In genomic region chr18:79987566-79987965, GRCh38 we compare ENCODE assay signal across 8 cellular contexts. TPM values are rescaled to one million over a fixed set of nuclear protein-coding genes. Genes with fewer than 3 reads are reported as not detected.
DNase-seq lines count a peak whose midpoint lies in the region; ATAC-seq, FAIRE-seq and TF ChIP-seq lines count a peak whose summit lies in the region.

No MANE protein-coding gene starts in this region.

- no peak for TF ChIP-seq CTCF in CD4-positive, alpha-beta T cell (IDR thresholded peaks at IDR 0.05)
- no peak for TF ChIP-seq CTCF in H1 (IDR thresholded peaks at IDR 0.05; ENCODE audit: control extremely low read depth in 1 of 3, insufficient read depth in 1 of 3, low read depth in 1 of 3, low read length in 3 of 3)

- H2BK12ac ChIP-seq in H1 (ENCODE audit: low read depth, low read length) = no peak overlapping the region

- peaks cover 13 to 18% of the 10 kb centered on the region in 2 experiments for H4K20me1 ChIP-seq in H1 (replicated peaks in 1 of 2; ENCODE audit: control insufficient read depth in 1 of 2, insufficient read depth in 2 of 2, low read length in 2 of 2)

- WGBS in H1 (ENCODE audit: extremely low coverage in 1 of 2, insufficient coverage in 1 of 2, insufficient read length in 1 of 2, insufficient replicate concordance in 2 of 2, low coverage in 1 of 2, low lambda C conversion rate in 2 of 2, missing lambda C conversion rate in 1 of 2), 2 experiments = 3% methylated on average over 6 of the region's 6 CpGs; no CpG with 5 or more reads in 1 of the 2 experiments

- H4K5ac ChIP-seq in H1 (ENCODE audit: insufficient read length, low read depth, low read length) = no peak overlapping the region

- H2BK120ac ChIP-seq in H1 (replicated peaks; ENCODE audit: low read depth, low read length) = peak overlapping the region; percentile 10

- no peak for FAIRE-seq in H1 (lab: Jason Lieb, UNC)

- H3K4me3 ChIP-seq in H1 (ENCODE audit: extremely low read depth in 1 of 4, insufficient read depth in 2 of 4, low read depth in 3 of 4, low read length in 4 of 4) = peak overlapping the region; percentile 64 to 94 (median 86)
- peak overlapping the region; percentile 98 for H3K4me3 ChIP-seq in neuron (ENCODE audit: low read length)

- peaks cover 48% of the 10 kb centered on the region for H3K4me1 Mint-ChIP-seq in CD4-positive, alpha-beta T cell (ENCODE audit: low read depth)

- H3K27me3 Mint-ChIP-seq in CD4-positive, alpha-beta T cell = no peaks in the 10 kb centered on the region

- TF ChIP-seq POLR2A in H1 (IDR thresholded peaks at IDR 0.05; ENCODE audit: control extremely low read depth in 1 of 2, low read depth in 2 of 2, low read length in 2 of 2) = no peak

- no peaks in the 10 kb centered on the region for H3K27me3 ChIP-seq in CD4-positive, alpha-beta T cell (ENCODE audit: control insufficient read depth, insufficient read depth, low read length)
- H3K27me3 ChIP-seq in H1 (replicated peaks in 1 of 4; ENCODE audit: control insufficient read depth in 3 of 4, extremely low read depth in 1 of 4, insufficient read depth in 3 of 4, low read length in 3 of 4) (no peaks in the 10 kb centered on the region), neuron (ENCODE audit: insufficient read depth, low read length) (no peaks in the 10 kb centered on the region)

- no peak for TF ChIP-seq RAD21 in H1 (IDR thresholded peaks at IDR 0.05 in 1 of 2, conservative IDR thresholded peaks at IDR 0.05 in 1 of 2; ENCODE audit: low read depth in 2 of 2, low read length in 2 of 2)

- H2BK20ac ChIP-seq in H1 (ENCODE audit: low read length) = no peak overlapping the region

- H3K27ac ChIP-seq in CD4-positive, alpha-beta T cell (ENCODE audit: low read depth, low read length) = no peak overlapping the region
- peak overlapping the region; percentile 87; the same call in 1 of the 2 replicates for H3K27ac ChIP-seq in H1 (ENCODE audit: low read depth, low read length)

- no peak for TF ChIP-seq EP300 in H1 (IDR thresholded peaks at IDR 0.05; ENCODE audit: borderline replicate concordance in 1 of 2, low read depth in 2 of 2, low read length in 2 of 2)

- H3K9ac ChIP-seq in H1 (replicated peaks in 1 of 4; ENCODE audit: extremely low read depth in 1 of 4, low read depth in 3 of 4, low read length in 3 of 4) = peak overlapping the region; percentile 72 to 90 (median 88)

- peaks cover 5% of the 10 kb centered on the region; the same call in 1 of the 2 replicates for H3K23me2 ChIP-seq in H1 (ENCODE audit: low read depth, low read length)

- H3K9me3 Mint-ChIP-seq in CD4-positive, alpha-beta T cell = no peaks in the 10 kb centered on the region

- no peak overlapping the region for H3K14ac ChIP-seq in H1 (ENCODE audit: insufficient read length)

- H3K36me3 ChIP-seq in H1 (ENCODE audit: control insufficient read depth in 2 of 4, insufficient read depth in 4 of 4, low read length in 3 of 4) = peaks cover 3 to 27% (median 8%) of the 10 kb centered on the region in 4 experiments; a peak in 5 of 8 replicates
- H3K36me3 ChIP-seq in neuron (ENCODE audit: insufficient read depth, low read length) = peaks cover 19% of the 10 kb centered on the region

- intact Hi-C loops in CD4-positive, alpha-beta T cell (cut with DNase I, micrococcal nuclease) = no loop called here

- POLR2A ChIA-PET in CD4-positive, alpha-beta T cell (lab: Charles Lee) = interaction anchor here (0.7 to 3.0 kb wide), 11 partner anchors 11 to 308 kb away, joined by 3 to 26 read pairs (median 5); partner anchors contain the start of genes HSBP1L1, RBFA and SLC66A2
- POLR2A ChIA-PET in H1 (lab: Charles Lee; ENCODE audit: partially characterized antibody) = interaction anchor here (0.7 to 3.7 kb wide), 9 partner anchors 8 to 123 kb away, joined by 3 to 18 read pairs (median 3); no protein-coding TSS in a partner anchor

- H2AK5ac ChIP-seq in H1 (ENCODE audit: low read depth, low read length) = no peak overlapping the region

- H4K91ac ChIP-seq in H1 (replicated peaks; ENCODE audit: insufficient read length, low read length) = no peak overlapping the region

- ATAC-seq in CD4-positive, alpha-beta T cell (ENCODE audit: poor library complexity) = no peak
- ATAC-seq in GM19452 (IDR thresholded peaks at IDR 0.05; ENCODE audit: unreplicated experiment) = no peak
- no peak for ATAC-seq in HG02938 (IDR thresholded peaks at IDR 0.05; ENCODE audit: unreplicated experiment)

- no peak overlapping the region for H2AFZ ChIP-seq in H1 (ENCODE audit: low read length)
- peak overlapping the region; percentile 83 for H2AFZ ChIP-seq in neuron (ENCODE audit: low read depth, low read length)

- no peak overlapping the region for H3K23ac ChIP-seq in H1 (ENCODE audit: insufficient read length)

- no peak for DNase-seq in CD4-positive, alpha-beta T cell
- DNase-seq in NCI-H69 (lab: John Stamatoyannopoulos, UW) (peak; percentile 52), H1 (ENCODE audit: low read depth in 1 of 2, low spot score in 2 of 2) (no peak), NCI-H2171 (lab: John Stamatoyannopoulos, UW) (no peak), SW 1271 (lab: John Stamatoyannopoulos, UW) (no peak)

- H3K56ac ChIP-seq in H1 (replicated peaks; ENCODE audit: insufficient read length, low read depth, low read length) = no peak overlapping the region

- H3K27ac Mint-ChIP-seq in CD4-positive, alpha-beta T cell = peak overlapping the region; percentile 89

- peak overlapping the region; percentile 93 for H3K4me3 Mint-ChIP-seq in CD4-positive, alpha-beta T cell

- peaks cover 44% of the 10 kb centered on the region for H3K36me3 Mint-ChIP-seq in CD4-positive, alpha-beta T cell (ENCODE audit: low read depth)

- CTCF ChIA-PET in CD4-positive, alpha-beta T cell (lab: Charles Lee) = interaction anchor here (0.5 to 2.3 kb wide), 5 partner anchors 24 to 99 kb away, joined by 3 to 8 read pairs (median 4); partner anchors contain the start of gene SLC66A2
- CTCF ChIA-PET in H1 (lab: Charles Lee; ENCODE audit: partially characterized antibody) = interaction anchor here (0.7 to 3.1 kb wide), 9 partner anchors 11 to 223 kb away, joined by 3 to 11 read pairs (median 4); no protein-coding TSS in a partner anchor

- H3K4me1 ChIP-seq in H1 (replicated peaks in 1 of 4; ENCODE audit: control insufficient read depth in 3 of 4, insufficient read depth in 4 of 4, low read length in 3 of 4) (peaks cover 0 to 5% (median 2%) of the 10 kb centered on the region in 4 experiments; a peak in 2 of 7 replicates), neuron (ENCODE audit: insufficient read depth, low read length) (peaks cover 14% of the 10 kb centered on the region)

- no peak overlapping the region for H2BK15ac ChIP-seq in H1 (ENCODE audit: low read length)

- H3K18ac ChIP-seq in H1 (ENCODE audit: extremely low read depth, low read length) = no peak overlapping the region

- H3K79me1 ChIP-seq in H1 (ENCODE audit: low read depth, low read length) = peaks cover 9% of the 10 kb centered on the region; the same call in 1 of the 2 replicates

- H3K79me2 ChIP-seq in H1 (ENCODE audit: control insufficient read depth in 1 of 2, insufficient read depth in 2 of 2, low read length in 2 of 2) = peaks cover 38 to 56% of the 10 kb centered on the region in 2 experiments

- no peak overlapping the region for H3K4ac ChIP-seq in H1 (replicated peaks; ENCODE audit: insufficient read length, low read depth, low read length)

- no peak overlapping the region for H2BK5ac ChIP-seq in H1 (ENCODE audit: low read depth, low read length)

- H3K4me2 ChIP-seq in H1 (ENCODE audit: insufficient read depth in 1 of 2, low read depth in 2 of 2, low read length in 2 of 2) = peak overlapping the region; percentile 74 to 82

- no peak overlapping the region for H4K8ac ChIP-seq in H1 (ENCODE audit: extremely low read depth, insufficient read depth, low read length)

- H3K9me3 ChIP-seq in CD4-positive, alpha-beta T cell (ENCODE audit: control insufficient read depth, low read length) = no peaks in the 10 kb centered on the region
- H3K9me3 ChIP-seq in H1 (ENCODE audit: insufficient read depth in 2 of 2, low read depth in 1 of 2, low read length in 1 of 2) = no peaks in the 10 kb centered on the region
- peaks cover 1% of the 10 kb centered on the region for H3K9me3 ChIP-seq in neuron (ENCODE audit: low read length)

RNA-seq across cellular contexts. Expression of gene TXNL4A, which starts 0.8 kb away (rescaled TPM):
- 10 to 100 TPM; 55.0 to 55.7 TPM for total RNA-seq in CD4-positive, alpha-beta T cell
- total RNA-seq in H1 (2021; fragmentation: NEBNext Ultra II Directional; extraction: Animal tissue kit (Norgen Biotek cat#: 25700)) = 160 and 169 TPM in 2 replicates
- 181 and 197 TPM in 2 replicates for polyA plus RNA-seq in H1 (2011; rRNA removed)
- 144 TPM for polyA plus RNA-seq in H1 (2011; cell fraction: cytosol; rRNA removed)
- polyA plus RNA-seq in H1 (2011; cell fraction: nucleus; rRNA removed) = 89.2 TPM
- polyA plus RNA-seq in H1 (2012, experiment 1 of 2) = 150 to 155 TPM (median 153 TPM) in 4 replicates
- polyA plus RNA-seq in H1 (2012, experiment 2 of 2) = 187 TPM
- 133 TPM for polyA plus RNA-seq in H1 (2013, experiment 1 of 2)
- 141 TPM for polyA plus RNA-seq in H1 (2013, experiment 2 of 2)
- polyA minus RNA-seq in H1 (2011; rRNA and poly(A)+ RNA removed) = 35.3 and 42.5 TPM in 2 replicates
- 59.7 TPM for polyA minus RNA-seq in H1 (2011; cell fraction: cytosol; rRNA and poly(A)+ RNA removed)
- 33.6 TPM for polyA minus RNA-seq in H1 (2011; cell fraction: nucleus; rRNA and poly(A)+ RNA removed)

RNA-seq across cellular contexts. Expression of gene HSBP1L1, which starts 23.1 kb away (rescaled TPM):
- 10 to 100 TPM; 42.6 to 42.7 TPM for total RNA-seq in CD4-positive, alpha-beta T cell
- 0.69 and 1.0 TPM in 2 replicates for total RNA-seq in H1 (2021; fragmentation: NEBNext Ultra II Directional; extraction: Animal tissue kit (Norgen Biotek cat#: 25700))
- polyA plus RNA-seq in H1 (2011; rRNA removed) = 1.3 and 1.4 TPM in 2 replicates
- polyA plus RNA-seq in H1 (2011; cell fraction: cytosol; rRNA removed) = 1.8 TPM
- polyA plus RNA-seq in H1 (2011; cell fraction: nucleus; rRNA removed) = 1.5 TPM
- polyA plus RNA-seq in H1 (2012, experiment 1 of 2) = 2.7 to 4.2 TPM (median 4.0 TPM) in 4 replicates
- polyA plus RNA-seq in H1 (2012, experiment 2 of 2) = 1.6 TPM
- polyA plus RNA-seq in H1 (2013, experiment 1 of 2) = 1.1 TPM
- 1.3 TPM for polyA plus RNA-seq in H1 (2013, experiment 2 of 2)
- polyA minus RNA-seq in H1 (2011; rRNA and poly(A)+ RNA removed) = 0.20 and 0.47 TPM in 2 replicates
- polyA minus RNA-seq in H1 (2011; cell fraction: cytosol; rRNA and poly(A)+ RNA removed) = not detected
- 1.00 TPM for polyA minus RNA-seq in H1 (2011; cell fraction: nucleus; rRNA and poly(A)+ RNA removed)

RNA-seq across cellular contexts. Expression of gene SLC66A2, which starts 36.1 kb away (rescaled TPM):
- total RNA-seq in CD4-positive, alpha-beta T cell = 10 to 100 TPM; 44.5 to 44.8 TPM
- total RNA-seq in H1 (2021; fragmentation: NEBNext Ultra II Directional; extraction: Animal tissue kit (Norgen Biotek cat#: 25700)) = 11.6 and 15.0 TPM in 2 replicates
- polyA plus RNA-seq in H1 (2011; rRNA removed) = 18.9 and 27.7 TPM in 2 replicates
- 19.7 TPM for polyA plus RNA-seq in H1 (2011; cell fraction: cytosol; rRNA removed)
- polyA plus RNA-seq in H1 (2011; cell fraction: nucleus; rRNA removed) = 43.4 TPM
- polyA plus RNA-seq in H1 (2012, experiment 1 of 2) = 12.3 to 18.5 TPM (median 17.5 TPM) in 4 replicates
- polyA plus RNA-seq in H1 (2012, experiment 2 of 2) = 14.0 TPM
- polyA plus RNA-seq in H1 (2013, experiment 1 of 2) = 8.8 TPM
- 9.4 TPM for polyA plus RNA-seq in H1 (2013, experiment 2 of 2)
- polyA minus RNA-seq in H1 (2011; rRNA and poly(A)+ RNA removed) = 6.2 and 9.1 TPM in 2 replicates
- polyA minus RNA-seq in H1 (2011; cell fraction: cytosol; rRNA and poly(A)+ RNA removed) = 9.5 TPM
- polyA minus RNA-seq in H1 (2011; cell fraction: nucleus; rRNA and poly(A)+ RNA removed) = 12.7 TPM

RNA-seq across cellular contexts. Expression of gene RBFA, which starts 46.7 kb away (rescaled TPM):
- 10 to 100 TPM; 11.2 to 12.3 TPM for total RNA-seq in CD4-positive, alpha-beta T cell
- total RNA-seq in H1 (2021; fragmentation: NEBNext Ultra II Directional; extraction: Animal tissue kit (Norgen Biotek cat#: 25700)) = 27.6 and 29.5 TPM in 2 replicates
- polyA plus RNA-seq in H1 (2011; rRNA removed) = 18.5 and 19.2 TPM in 2 replicates
- polyA plus RNA-seq in H1 (2011; cell fraction: cytosol; rRNA removed) = 24.9 TPM
- 27.0 TPM for polyA plus RNA-seq in H1 (2011; cell fraction: nucleus; rRNA removed)
- 27.3 to 30.1 TPM (median 28.5 TPM) in 4 replicates for polyA plus RNA-seq in H1 (2012, experiment 1 of 2)
- 20.0 TPM for polyA plus RNA-seq in H1 (2012, experiment 2 of 2)
- polyA plus RNA-seq in H1 (2013, experiment 1 of 2) = 21.2 TPM
- polyA plus RNA-seq in H1 (2013, experiment 2 of 2) = 20.0 TPM
- polyA minus RNA-seq in H1 (2011; rRNA and poly(A)+ RNA removed) = 19.3 and 19.9 TPM in 2 replicates
- 7.3 TPM for polyA minus RNA-seq in H1 (2011; cell fraction: cytosol; rRNA and poly(A)+ RNA removed)
- 37.4 TPM for polyA minus RNA-seq in H1 (2011; cell fraction: nucleus; rRNA and poly(A)+ RNA removed)

Comparison
In these comparisons a context has a peak if more than half of its experiments do, and no peak if none do; other contexts are left out.
1. RNA of gene HSBP1L1, which starts 23.1 kb away (total RNA-seq): 42.6 to 42.7 TPM in CD4-positive, alpha-beta T cell; 0.69 to 1.0 TPM in H1; every median in the first group is over 10 times any median in the second.